Comparison of ENCODE assay signal across 15 cellular contexts in genomic region chr7:21318190-21318915, GRCh38.
A peak's percentile ranks its signal among the peaks of the same experiment; 100 is the strongest.
DNase-seq lines count a peak whose midpoint lies in the region; ATAC-seq and TF ChIP-seq lines count a peak whose summit lies in the region.
"Had no signal": no experiment of that assay in that cellular context is flagged by ENCODE, and none has a peak within 500 bp of the region (broad histone marks: within the 10 kb centered on the region; RNA-seq: fewer than 3 reads in every experiment).

No MANE protein-coding gene starts in this region.

- H3K79me2 ChIP-seq in ACC112 (ENCODE audit: control insufficient read depth, insufficient read depth, low read length, unreplicated experiment): no peaks in the 10 kb centered on the region

- ATAC-seq in foreskin keratinocyte (peak; percentile 82), HG03342 (IDR thresholded peaks at IDR 0.05; ENCODE audit: unreplicated experiment) (no peak), GM21528 (IDR thresholded peaks at IDR 0.05; ENCODE audit: low FRiP score, unreplicated experiment) (no peak)

- peak overlapping the region; percentile 58 for H2AFZ ChIP-seq in ACC112 (ENCODE audit: low read length, unreplicated experiment)

- no peak overlapping the region for H3K4me3 ChIP-seq in ACC112 (ENCODE audit: low read depth, low read length)
- H3K4me3 ChIP-seq in HUES64 (ENCODE audit: low read length): no peak overlapping the region
- H3K4me3 ChIP-seq in NT2/D1 (ENCODE audit: insufficient read length, low read depth): no peak overlapping the region
- H3K4me3 ChIP-seq: right atrium auricular region, thoracic aorta had no signal

- no peaks in the 10 kb centered on the region for H3K9me3 ChIP-seq in HUES64 (ENCODE audit: insufficient read depth, low read depth, low read length)
- H3K9me3 ChIP-seq in NT2/D1 (ENCODE audit: insufficient read depth, low read length): no peaks in the 10 kb centered on the region
- H3K9me3 ChIP-seq: thoracic aorta had no signal

- H3K36me3 ChIP-seq in ACC112 (ENCODE audit: insufficient read depth, low read length): no peaks in the 10 kb centered on the region
- no peaks in the 10 kb centered on the region for H3K36me3 ChIP-seq in HUES64 (ENCODE audit: insufficient read depth, low read length)
- no peaks in the 10 kb centered on the region for H3K36me3 ChIP-seq in NT2/D1 (ENCODE audit: insufficient read depth, insufficient read length, low read length)
- H3K36me3 ChIP-seq: right atrium auricular region, thoracic aorta had no signal

- H3K9ac ChIP-seq in HUES64 (ENCODE audit: low read depth, low read length) (no peak overlapping the region), NT2/D1 (ENCODE audit: insufficient read length, low read depth) (no peak overlapping the region)

- 77% methylated on average over 6 of the region's 6 CpGs for WGBS in HUES64

- no peaks in the 10 kb centered on the region for H3K27me3 ChIP-seq in ACC112 (ENCODE audit: insufficient read depth, low read length)
- no peaks in the 10 kb centered on the region for H3K27me3 ChIP-seq in HUES64 (ENCODE audit: insufficient read depth, low read length)
- H3K27me3 ChIP-seq in NT2/D1 (ENCODE audit: insufficient read depth, insufficient read length): no peaks in the 10 kb centered on the region
- no peaks in the 10 kb centered on the region for H3K27me3 ChIP-seq in foreskin keratinocyte
- H3K27me3 ChIP-seq: right atrium auricular region had no signal

- H3K27ac ChIP-seq in ACC112 (ENCODE audit: low read depth, low read length) (peak overlapping the region; percentile 43; the same call in 1 of the 2 replicates), HUES64 (ENCODE audit: low read depth, low read length) (peak overlapping the region; percentile 23; the same call in 1 of the 2 replicates), foreskin keratinocyte (peak overlapping the region; percentile 42)
- H3K27ac ChIP-seq: right atrium auricular region, thoracic aorta had no signal

- no peak for TF ChIP-seq CTCF in foreskin keratinocyte (conservative IDR thresholded peaks at IDR 0.05)

- H3K4me1 ChIP-seq in ACC112 (ENCODE audit: control insufficient read depth, insufficient read depth, low read length, unreplicated experiment) (peaks cover 4% of the 10 kb centered on the region), HUES64 (ENCODE audit: insufficient read depth, low read length) (peaks cover 23% of the 10 kb centered on the region), NT2/D1 (ENCODE audit: insufficient read depth, insufficient read length) (no peaks in the 10 kb centered on the region), foreskin keratinocyte (peaks cover 3% of the 10 kb centered on the region)
- H3K4me1 ChIP-seq: right atrium auricular region had no signal

- DNase-seq in NT2/D1 (ENCODE audit: low read depth, low spot score) (peak; percentile 16), foreskin keratinocyte (peak; percentile 71 to 92), NCI-H524 (lab: John Stamatoyannopoulos, UW) (no peak)
- DNase-seq in stimulated activated CD4-positive, alpha-beta T cell treated with anti-CD3 and anti-CD28 coated beads, Interleukin-1b, Interleukin-23, amount 100 ng/mL, for 48 hours: no peak
- DNase-seq: activated CD8-positive, alpha-beta memory T cell treated with anti-CD3 and anti-CD28 coated beads, Interleukin-2, amount 50 U/mL, for 48 hours; activated naive CD4-positive, alpha-beta T cell treated with anti-CD3 and anti-CD28 coated beads, Interleukin-2, amount 10 ng/mL, durations not matched to agents 7 days and 5 days; NCI-H526 treated with DMSO at 0.1 percent for 48 hours; stimulated activated CD4-positive, alpha-beta T cell treated with anti-CD3 and anti-CD28 coated beads, Interleukin-4, amount 100 ng/mL, for 24 hours; T-helper 2 cell had no signal

Comparison
In these comparisons a context has a peak if more than half of its experiments do, and no peak if none do; other contexts are left out.
1. DNase-seq: peak in NT2/D1 (single experiment) and foreskin keratinocyte (2 of 2); none in NCI-H524 (0 of 2) and stimulated activated CD4-positive, alpha-beta T cell treated with anti-CD3 and anti-CD28 coated beads, Interleukin-1b, Interleukin-23, amount 100 ng/mL, for 48 hours (single experiment).
2. Peak in every context shown above with its lines, with median percentiles within 50 percentile points of each other: H3K27ac ChIP-seq.